11 cellular contexts compared by ENCODE assay signal in genomic region chr14:90969493-90970166, GRCh38.
A peak's percentile ranks its signal among the peaks of the same experiment; 100 is the strongest.
DNase-seq lines count a peak whose midpoint lies in the region; ATAC-seq, FAIRE-seq and TF ChIP-seq lines count a peak whose summit lies in the region.
"Had no signal": no experiment of that assay in that cellular context is flagged by ENCODE, and none has a peak within 500 bp of the region (broad histone marks: within the 10 kb centered on the region; RNA-seq: fewer than 3 reads in every experiment).

No MANE protein-coding gene starts in this region.

- H3K14ac ChIP-seq in H9 (ENCODE audit: insufficient read depth, low read length) = no peak overlapping the region

- intact Hi-C loops in left ventricle myocardium inferior (cut with micrococcal nuclease) = no loop called here

- peak overlapping the region in 2 of 7 donors; percentile 4 to 44 for H3K4me3 Mint-ChIP-seq in CD8-positive, alpha-beta memory T cell
- H3K4me3 Mint-ChIP-seq in activated CD4-positive, alpha-beta memory T cell treated with anti-CD3 and anti-CD28 coated beads, Interleukin-2, amount 10 ng/mL, durations not matched to agents 7 days and 5 days = peak overlapping the region; percentile 51
- no peak overlapping the region for H3K4me3 Mint-ChIP-seq in H9

- H3K9me3 Mint-ChIP-seq in CD8-positive, alpha-beta memory T cell = no peaks in the 10 kb centered on the region
- peaks cover 4% of the 10 kb centered on the region for H3K9me3 Mint-ChIP-seq in activated CD4-positive, alpha-beta memory T cell treated with anti-CD3 and anti-CD28 coated beads, Interleukin-2, amount 10 ng/mL, durations not matched to agents 7 days and 5 days
- H3K9me3 Mint-ChIP-seq in H9 = peaks cover 0 to 3% of the 10 kb centered on the region in 2 experiments; a peak in 2 of 5 replicates

- H3K56ac ChIP-seq in H9 (ENCODE audit: insufficient read length, low read depth, low read length) = no peak overlapping the region

- no peak overlapping the region for H3K27ac ChIP-seq in CD8-positive, alpha-beta memory T cell (ENCODE audit: low read depth, low read length)
- H3K27ac ChIP-seq in hepatocyte (peak overlapping the region; percentile 25), left ventricle myocardium inferior (replicated peaks) (no peak overlapping the region), H9 (ENCODE audit: insufficient read length, low read depth, low read length) (no peak overlapping the region)
- H3K27ac ChIP-seq: testis had no signal

- peaks cover 11 to 30% (median 26%) of the 10 kb centered on the region in 3 donors for H3K4me1 Mint-ChIP-seq in CD8-positive, alpha-beta memory T cell
- peaks cover 45% of the 10 kb centered on the region for H3K4me1 Mint-ChIP-seq in activated CD4-positive, alpha-beta memory T cell treated with anti-CD3 and anti-CD28 coated beads, Interleukin-2, amount 10 ng/mL, durations not matched to agents 7 days and 5 days
- H3K4me1 Mint-ChIP-seq in H9 = no peaks in the 10 kb centered on the region

- H2AK5ac ChIP-seq in H9 (ENCODE audit: insufficient read length, low read length) = no peak overlapping the region

- H2BK15ac ChIP-seq in H9 (ENCODE audit: low read depth, low read length) = no peak overlapping the region

- no peak overlapping the region for H2BK12ac ChIP-seq in H9 (ENCODE audit: insufficient read length, low read depth, low read length)

- no peak overlapping the region for H2BK20ac ChIP-seq in H9 (ENCODE audit: low read depth, low read length, poor library complexity, severe bottlenecking)

- no peaks in the 10 kb centered on the region for H3K27me3 Mint-ChIP-seq in CD8-positive, alpha-beta memory T cell
- H3K27me3 Mint-ChIP-seq in activated CD4-positive, alpha-beta memory T cell treated with anti-CD3 and anti-CD28 coated beads, Interleukin-2, amount 10 ng/mL, durations not matched to agents 7 days and 5 days = no peaks in the 10 kb centered on the region
- H3K27me3 Mint-ChIP-seq in H9 (ENCODE audit: low read depth) = no peaks in the 10 kb centered on the region

- no peak overlapping the region for H3T11ph ChIP-seq in H9 (ENCODE audit: low read length)

- H3K79me2 ChIP-seq in hepatocyte = no peaks in the 10 kb centered on the region
- H3K79me2 ChIP-seq in H9 (ENCODE audit: insufficient read depth, low read length) = no peaks in the 10 kb centered on the region

- no peak for TF ChIP-seq POLR2A in GM12892 (IDR thresholded peaks at IDR 0.05; ENCODE audit: low read depth, low read length)

- no peak overlapping the region for H3K9ac ChIP-seq in H9 (ENCODE audit: extremely low read depth, insufficient read length, low read length)

- H3K23ac ChIP-seq in H9 (ENCODE audit: insufficient read length, low read depth, low read length) = no peak overlapping the region

- H3K9me2 ChIP-seq in hepatocyte (replicated peaks; ENCODE audit: insufficient read depth) = no peaks in the 10 kb centered on the region

- H2BK5ac ChIP-seq in H9 (ENCODE audit: insufficient read length, low read length) = no peak overlapping the region

- H4K8ac ChIP-seq in H9 (replicated peaks; ENCODE audit: insufficient read length, low read depth, low read length) = no peak overlapping the region

- H3K27ac Mint-ChIP-seq in CD8-positive, alpha-beta memory T cell = peak overlapping the region in 5 of 8 donors; percentile 2 to 71 (median 34)
- H3K27ac Mint-ChIP-seq in activated CD4-positive, alpha-beta memory T cell treated with anti-CD3 and anti-CD28 coated beads, Interleukin-2, amount 10 ng/mL, durations not matched to agents 7 days and 5 days = peak overlapping the region; percentile 82
- H3K27ac Mint-ChIP-seq in H9 = no peak overlapping the region

- H4K91ac ChIP-seq in H9 (ENCODE audit: insufficient read length, low read depth, low read length) = no peak overlapping the region

- no peaks in the 10 kb centered on the region for H3K36me3 ChIP-seq in CD8-positive, alpha-beta memory T cell (ENCODE audit: insufficient read depth, low read length)
- H3K36me3 ChIP-seq in hepatocyte (replicated peaks; ENCODE audit: insufficient read depth, low read depth) (no peaks in the 10 kb centered on the region), left ventricle myocardium inferior (no peaks in the 10 kb centered on the region)

- CTCF ChIA-PET in CD8-positive, alpha-beta memory T cell (lab: Charles Lee) = no interaction called here
- CTCF ChIA-PET in activated CD4-positive, alpha-beta memory T cell treated with anti-CD3 and anti-CD28 coated beads, Interleukin-2, amount 10 ng/mL, durations not matched to agents 7 days and 5 days (lab: Charles Lee) = interaction anchor here (0.6 to 1.4 kb wide), 6 partner anchors 16 to 210 kb away, joined by 3 to 8 read pairs (median 4); partner anchors contain the start of gene RPS6KA5

- no peaks in the 10 kb centered on the region for H3K23me2 ChIP-seq in H9 (ENCODE audit: insufficient read length, low read depth, low read length, poor library complexity, severe bottlenecking)

- FAIRE-seq in GM12892 (lab: Jason Lieb, UNC) = no peak

- no peak overlapping the region for H2BK120ac ChIP-seq in H9 (ENCODE audit: low read depth, low read length, poor library complexity, severe bottlenecking)

- H3K4ac ChIP-seq in H9 (ENCODE audit: low read depth, low read length) = no peak overlapping the region

- TF ChIP-seq CTCF in hepatocyte (IDR thresholded peaks at IDR 0.05; ENCODE audit: poor library complexity) = no peak
- TF ChIP-seq CTCF in left ventricle myocardium inferior (IDR thresholded peaks at IDR 0.05; ENCODE audit: borderline replicate concordance) = no peak
- no peak for TF ChIP-seq CTCF in H9 (conservative IDR thresholded peaks at IDR 0.05)

- H3K18ac ChIP-seq in H9 (ENCODE audit: insufficient read length, low read depth, low read length) = no peak overlapping the region

- no peak overlapping the region for H3K4me3 ChIP-seq in CD8-positive, alpha-beta memory T cell (ENCODE audit: low read length)
- H3K4me3 ChIP-seq in hepatocyte (no peak overlapping the region), left ventricle myocardium inferior (no peak overlapping the region)
- H3K4me3 ChIP-seq: testis had no signal

- H3K36me3 Mint-ChIP-seq in CD8-positive, alpha-beta memory T cell = peaks cover 6 to 35% (median 12%) of the 10 kb centered on the region in 3 donors
- H3K36me3 Mint-ChIP-seq in activated CD4-positive, alpha-beta memory T cell treated with anti-CD3 and anti-CD28 coated beads, Interleukin-2, amount 10 ng/mL, durations not matched to agents 7 days and 5 days (ENCODE audit: low read depth) = peaks cover 70% of the 10 kb centered on the region
- no peaks in the 10 kb centered on the region; a peak in 2 of 7 replicates for H3K36me3 Mint-ChIP-seq in H9 (ENCODE audit: insufficient read depth in 1 of 3, low read depth in 3 of 3)

- no peak overlapping the region for H2AFZ ChIP-seq in hepatocyte
- no peak overlapping the region for H2AFZ ChIP-seq in H9 (ENCODE audit: low read length)

- no peak for DNase-seq in CD8-positive, alpha-beta memory T cell
- DNase-seq in M059J (ENCODE audit: low read depth) (peak; percentile 18), hepatocyte (ENCODE audit: low spot score) (peak; percentile 13), left ventricle myocardium inferior (no peak), GM12892 (ENCODE audit: insufficient read length) (no peak), H9 (no peak)
- no peak for DNase-seq in activated CD4-positive, alpha-beta memory T cell treated with anti-CD3 and anti-CD28 coated beads, Interleukin-2, amount 10 ng/mL, durations not matched to agents 7 days and 5 days
- DNase-seq: cerebellar nuclear complex, foreskin melanocyte, testis had no signal

- no peak for ATAC-seq in HG03097 (IDR thresholded peaks at IDR 0.05; ENCODE audit: low FRiP score, unreplicated experiment)

- H3K4me1 ChIP-seq in CD8-positive, alpha-beta memory T cell (ENCODE audit: insufficient read depth, low read length) = peaks cover 6% of the 10 kb centered on the region
- H3K4me1 ChIP-seq in hepatocyte (ENCODE audit: insufficient read depth) (peaks cover 15% of the 10 kb centered on the region), left ventricle myocardium inferior (peaks cover 8% of the 10 kb centered on the region), H9 (ENCODE audit: insufficient read depth, low read length) (no peaks in the 10 kb centered on the region)
- H3K4me1 ChIP-seq: testis had no signal

- 46% methylated on average over 3 of the region's 3 CpGs for WGBS in hepatocyte (ENCODE audit: low lambda C conversion rate, missing lambda C conversion rate)
- no CpG with 5 or more reads among the region's 3 CpGs for WGBS in H9 (ENCODE audit: extremely low coverage, insufficient read length, low lambda C conversion rate)

- no peaks in the 10 kb centered on the region for H3K27me3 ChIP-seq in CD8-positive, alpha-beta memory T cell (ENCODE audit: insufficient read depth, low read length, poor library complexity, severe bottlenecking)
- H3K27me3 ChIP-seq in hepatocyte = no peaks in the 10 kb centered on the region
- H3K27me3 ChIP-seq in left ventricle myocardium inferior (ENCODE audit: low read depth) = no peaks in the 10 kb centered on the region
- no peaks in the 10 kb centered on the region for H3K27me3 ChIP-seq in H9 (ENCODE audit: insufficient read depth, low read length)
- H3K27me3 ChIP-seq: testis had no signal

- peak overlapping the region; percentile 47 for H3K4me2 ChIP-seq in hepatocyte
- no peak overlapping the region for H3K4me2 ChIP-seq in H9 (ENCODE audit: insufficient read depth, insufficient read length, low read length)

- H4K20me1 ChIP-seq in hepatocyte (ENCODE audit: insufficient read depth, poor library complexity, severe bottlenecking) (no peaks in the 10 kb centered on the region), H9 (ENCODE audit: control insufficient read depth, insufficient read depth, insufficient read length) (no peaks in the 10 kb centered on the region)

- no peaks in the 10 kb centered on the region for H3K79me1 ChIP-seq in H9 (ENCODE audit: insufficient read depth, low read depth, low read length, poor library complexity, severe bottlenecking)

- H4K5ac ChIP-seq in H9 (ENCODE audit: insufficient read length, low read depth, low read length) = no peak overlapping the region

- POLR2A ChIA-PET in CD8-positive, alpha-beta memory T cell (lab: Charles Lee) = no interaction called here
- POLR2A ChIA-PET in activated CD4-positive, alpha-beta memory T cell treated with anti-CD3 and anti-CD28 coated beads, Interleukin-2, amount 10 ng/mL, durations not matched to agents 7 days and 5 days (lab: Charles Lee) = interaction anchor here (0.6 to 2.9 kb wide), 8 partner anchors 9 to 169 kb away, joined by 3 to 18 read pairs (median 3); partner anchors contain the start of genes DGLUCY and RPS6KA5

- H3K9me3 ChIP-seq in CD8-positive, alpha-beta memory T cell (ENCODE audit: low read length) = no peaks in the 10 kb centered on the region
- H3K9me3 ChIP-seq in hepatocyte (ENCODE audit: low read depth) = no peaks in the 10 kb centered on the region
- peaks cover 8% of the 10 kb centered on the region for H3K9me3 ChIP-seq in left ventricle myocardium inferior (replicated peaks)
- no peaks in the 10 kb centered on the region for H3K9me3 ChIP-seq in H9 (ENCODE audit: control insufficient read depth, low read depth, low read length)
- H3K9me3 ChIP-seq: testis had no signal

Comparison
In these comparisons a context has a peak if more than half of its experiments do, and no peak if none do; other contexts are left out.
1. DNase-seq: peak in M059J (single experiment) and hepatocyte (single experiment); none in CD8-positive, alpha-beta memory T cell (0 of 5), activated CD4-positive, alpha-beta memory T cell treated with anti-CD3 and anti-CD28 coated beads, Interleukin-2, amount 10 ng/mL, durations not matched to agents 7 days and 5 days (single experiment), left ventricle myocardium inferior (single experiment), GM12892 (single experiment) and H9 (single experiment).
2. H3K27ac Mint-ChIP-seq: peak in CD8-positive, alpha-beta memory T cell (5 of 8) and activated CD4-positive, alpha-beta memory T cell treated with anti-CD3 and anti-CD28 coated beads, Interleukin-2, amount 10 ng/mL, durations not matched to agents 7 days and 5 days (single experiment); none in H9 (0 of 3).